30 cellular contexts compared by ENCODE assay signal in genomic region chr7:84624527-84624926, GRCh38.
"Had no signal": no experiment of that assay in that cellular context is flagged by ENCODE, and none has a peak within 500 bp of the region (broad histone marks: within the 10 kb centered on the region; RNA-seq: fewer than 3 reads in every experiment).

No MANE protein-coding gene starts in this region.

- H3K27ac ChIP-seq: breast epithelium, Peyer's patch, RWPE1, SJCRH30 had no signal

- H3K4me3 ChIP-seq: breast epithelium, Peyer's patch, SJCRH30 had no signal

- H3K27me3 ChIP-seq: breast epithelium, Peyer's patch, SJCRH30 had no signal

- H3K9me3 ChIP-seq: breast epithelium, Peyer's patch, SJCRH30 had no signal

- ATAC-seq: activated CD8-positive, alpha-beta T cell treated with anti-CD3 and anti-CD28 coated beads, Interleukin-2, amount 10 ng/mL, durations not matched to agents 7 days and 5 days; T-helper 17 cell; WTC11 had no signal

- H3K4me1 ChIP-seq: breast epithelium, Peyer's patch, SJCRH30 had no signal

- DNase-seq: activated CD4-positive, alpha-beta T cell treated with anti-CD3 and anti-CD28 coated beads for 48 hours; activated CD4-positive, alpha-beta T cell treated with anti-CD3 and anti-CD28 coated beads, Interleukin-2, amount 50 U/mL, for 4 hours; activated CD4-positive, CD25-positive, alpha-beta regulatory T cell treated with anti-CD3 and anti-CD28 coated beads, Interleukin-2, amount 50 U/mL, for 72 hours; activated CD8-positive, alpha-beta memory T cell treated with anti-CD3 and anti-CD28 coated beads, Interleukin-2, amount 50 U/mL, for 48 hours; activated CD8-positive, alpha-beta T cell treated with anti-CD3 and anti-CD28 coated beads, Interleukin-2, amount 10 ng/mL, durations not matched to agents 7 days and 5 days; activated naive CD4-positive, alpha-beta T cell treated with anti-CD3 and anti-CD28 coated beads, Interleukin-2, amount 50 U/mL, for 16 hours; activated naive CD8-positive, alpha-beta T cell treated with anti-CD3 and anti-CD28 coated beads, Interleukin-2, amount 10 ng/mL, durations not matched to agents 7 days and 5 days; activated T-cell treated with anti-CD3 and anti-CD28 coated beads, Interleukin-2, amount 50 U/mL, for 1 hour; aorta; central memory CD4-positive, alpha-beta T cell; Karpas-422; MM.1S; NCI-H1105; NCI-H1436; NCI-H1694 treated with DMSO at 0.1 percent for 48 hours; NCI-H2029 treated with DMSO at 0.1 percent for 48 hours; NCI-H345; NCI-H510A; NCI-H526 treated with DMSO at 0.1 percent for 48 hours; NCI-H82; NK-92 treated with Interleukin-12 subunit alpha and Interleukin-12 subunit beta, amount 100 ng/mL, for 24 hours; OCI-M1; Peyer's patch; Right ventricle myocardium superior; SJCRH30; T-helper 17 cell; T-helper 9 cell had no signal

- H3K36me3 ChIP-seq: breast epithelium, Peyer's patch, SJCRH30 had no signal
